Comparison of ENCODE assay signal across 10 cellular contexts in genomic region chr19:13104848-13105646, GRCh38. TPM values are rescaled to one million over a fixed set of nuclear protein-coding genes. Genes with fewer than 3 reads are reported as not detected.
DNase-seq lines count a peak whose midpoint lies in the region; ATAC-seq and TF ChIP-seq lines count a peak whose summit lies in the region.
"Had no signal": no experiment of that assay in that cellular context is flagged by ENCODE, and none has a peak within 500 bp of the region (broad histone marks: within the 10 kb centered on the region; RNA-seq: fewer than 3 reads in every experiment).

No MANE protein-coding gene starts in this region.

- H3K4me1 ChIP-seq in effector memory CD4-positive, alpha-beta T cell (ENCODE audit: control insufficient read depth, insufficient read depth, low read length, poor library complexity, severe bottlenecking): peaks cover 46% of the 10 kb centered on the region
- peaks cover 18 to 57% (median 38%) of the 10 kb centered on the region in 4 donors for H3K4me1 ChIP-seq in stomach
- H3K4me1 ChIP-seq in prostate gland (replicated peaks): peaks cover 3% of the 10 kb centered on the region

- H3K27me3 Mint-ChIP-seq in nephron progenitor cell (ENCODE audit: low read depth, poor library complexity): peaks cover 28% of the 10 kb centered on the region

- ATAC-seq in GM21737 (IDR thresholded peaks at IDR 0.05; ENCODE audit: unreplicated experiment): no peak

- H3K27me3 ChIP-seq in effector memory CD4-positive, alpha-beta T cell (replicated peaks; ENCODE audit: control insufficient read depth, insufficient read depth, low read length, poor library complexity, severe bottlenecking): no peaks in the 10 kb centered on the region
- H3K27me3 ChIP-seq in stomach (no peaks in the 10 kb centered on the region), prostate gland (replicated peaks; ENCODE audit: insufficient read depth) (no peaks in the 10 kb centered on the region)

- H3K9me3 Mint-ChIP-seq in nephron progenitor cell: peaks cover under 1% of the 10 kb centered on the region

- peak overlapping the region; percentile 66 for H3K27ac ChIP-seq in effector memory CD4-positive, alpha-beta T cell (ENCODE audit: insufficient read depth, low read length, poor library complexity, severe bottlenecking)
- H3K27ac ChIP-seq in stomach (peak overlapping the region; percentile 50 to 96 (median 69)), prostate gland (peak overlapping the region in 1 of 2 donors; percentile 23)

- no peak overlapping the region for H3K4me3 Mint-ChIP-seq in nephron progenitor cell

- no peak overlapping the region for H3K27ac Mint-ChIP-seq in nephron progenitor cell

- peak; percentile 42 for DNase-seq in activated CD4-positive, alpha-beta T cell treated with anti-CD3 and anti-CD28 coated beads for 48 hours
- DNase-seq in activated CD4-positive, alpha-beta T cell treated with anti-CD3 and anti-CD28 coated beads for 1 hour: no peak
- DNase-seq in RPMI8226 (peak; percentile 51), stomach (no peak), nephron progenitor cell (no peak), prostate gland (ENCODE audit: low spot score) (no peak)
- no peak for DNase-seq in effector memory CD4-positive, alpha-beta T cell
- DNase-seq: ACHN, NCI-H2081 treated with DMSO at 0.1 percent for 48 hours had no signal

- WGBS in stomach, 5 donors: 73 to 81% (median 77%) methylated on average over 23 to 26 of the region's 26 CpGs
- 73% methylated on average over 23 of the region's 26 CpGs for WGBS in prostate gland

- TF ChIP-seq EP300 in stomach (IDR thresholded peaks at IDR 0.05): no peak

- H3K4me3 ChIP-seq in effector memory CD4-positive, alpha-beta T cell (ENCODE audit: insufficient read depth, low read depth, low read length, poor library complexity, severe bottlenecking): peak overlapping the region; percentile 68
- H3K4me3 ChIP-seq in stomach (peak overlapping the region; percentile 10 to 41 (median 34)), prostate gland (peak overlapping the region in 1 of 2 donors; percentile 0)

- peaks cover 9% of the 10 kb centered on the region for H3K36me3 ChIP-seq in effector memory CD4-positive, alpha-beta T cell (ENCODE audit: control insufficient read depth, insufficient read depth, low read length)
- H3K36me3 ChIP-seq in stomach (peaks cover 9 to 42% (median 36%) of the 10 kb centered on the region in 4 donors), prostate gland (no peaks in the 10 kb centered on the region)

- TF ChIP-seq CTCF in stomach (IDR thresholded peaks at IDR 0.05) (peak in 1 of 7 experiments; percentile 21), nephron progenitor cell (IDR thresholded peaks at IDR 0.05) (no peak), prostate gland (IDR thresholded peaks at IDR 0.05) (no peak)

- H3K36me3 Mint-ChIP-seq in nephron progenitor cell (ENCODE audit: low read depth): peaks cover 9% of the 10 kb centered on the region

- intact Hi-C loops in stomach (cut with DNase I; ENCODE audit: low total_unique reads): no loop called here
- intact Hi-C loops in prostate gland (cut with DNase I): no loop called here

- no peaks in the 10 kb centered on the region for H3K4me1 Mint-ChIP-seq in nephron progenitor cell

- H3K9me3 ChIP-seq in effector memory CD4-positive, alpha-beta T cell (ENCODE audit: control insufficient read depth, low read length): no peaks in the 10 kb centered on the region
- no peaks in the 10 kb centered on the region for H3K9me3 ChIP-seq in stomach
- no peaks in the 10 kb centered on the region for H3K9me3 ChIP-seq in prostate gland

- TF ChIP-seq POLR2A in stomach (IDR thresholded peaks at IDR 0.05) (no peak), prostate gland (IDR thresholded peaks at IDR 0.05) (no peak)

RNA-seq across cellular contexts. Expression of gene LYL1, which starts 2.4 kb away (rescaled TPM):
- total RNA-seq in stomach (10 to 100 TPM in 2 of 5 donors, 1 to 10 TPM in 2, not detected in 1; 1.3 to 19.3 (median 7.6) TPM), prostate gland (10 to 100 TPM in 1 of 2 donors, 1 to 10 TPM in 1; 4.6 to 13.3 TPM)
- polyA plus RNA-seq in stomach: 1 to 10 TPM; 4.1 to 5.5 (median 5.0) TPM

RNA-seq across cellular contexts. Expression of gene TRMT1, which starts 11.5 kb away (rescaled TPM):
- total RNA-seq in stomach (100 to 1,000 TPM in 1 of 5 donors, 10 to 100 TPM in 4; 29.6 to 373 (median 36.5) TPM), prostate gland (10 to 100 TPM; 23.3 to 55.4 TPM)
- 10 to 100 TPM; 64.7 to 88.2 (median 77.9) TPM for polyA plus RNA-seq in stomach

RNA-seq across cellular contexts. Expression of gene NACC1, which starts 13.0 kb away (rescaled TPM):
- 100 to 1,000 TPM in 1 of 5 donors, 10 to 100 TPM in 4; 10.1 to 122 (median 26.3) TPM for total RNA-seq in stomach
- 10 to 100 TPM in 1 of 3 donors, 1 to 10 TPM in 2; 6.9 to 26.2 (median 9.5) TPM for polyA plus RNA-seq in stomach
- total RNA-seq in prostate gland: 10 to 100 TPM; 52.4 to 91.9 TPM

RNA-seq across cellular contexts. Expression of gene STX10, which starts 45.1 kb away (rescaled TPM):
- 100 to 1,000 TPM in 3 of 5 donors, 10 to 100 TPM in 2; 20.4 to 942 (median 117) TPM for total RNA-seq in stomach
- 100 to 1,000 TPM in 1 of 3 donors, 10 to 100 TPM in 2; 74.8 to 114 (median 94.7) TPM for polyA plus RNA-seq in stomach
- total RNA-seq in prostate gland: 10 to 100 TPM; 42.5 to 48.6 TPM

RNA-seq across cellular contexts. Expression of gene IER2, which starts 45.2 kb away (rescaled TPM):
- 100 to 1,000 TPM in 3 of 5 donors, 10 to 100 TPM in 2; 32.3 to 421 (median 150) TPM for total RNA-seq in stomach
- polyA plus RNA-seq in stomach: 10 to 100 TPM; 64.3 to 87.2 (median 64.6) TPM
- 10 to 100 TPM; 34.7 to 75.7 TPM for total RNA-seq in prostate gland

Comparison
In these comparisons a context has a peak if more than half of its experiments do, and no peak if none do; other contexts are left out.
1. DNase-seq: peak in activated CD4-positive, alpha-beta T cell treated with anti-CD3 and anti-CD28 coated beads for 48 hours (single experiment) and RPMI8226 (single experiment); none in activated CD4-positive, alpha-beta T cell treated with anti-CD3 and anti-CD28 coated beads for 1 hour (single experiment), effector memory CD4-positive, alpha-beta T cell (0 of 3), stomach (single experiment), nephron progenitor cell (single experiment) and prostate gland (single experiment).